8 cellular contexts compared by ENCODE assay signal in the genomic region with DNA sequence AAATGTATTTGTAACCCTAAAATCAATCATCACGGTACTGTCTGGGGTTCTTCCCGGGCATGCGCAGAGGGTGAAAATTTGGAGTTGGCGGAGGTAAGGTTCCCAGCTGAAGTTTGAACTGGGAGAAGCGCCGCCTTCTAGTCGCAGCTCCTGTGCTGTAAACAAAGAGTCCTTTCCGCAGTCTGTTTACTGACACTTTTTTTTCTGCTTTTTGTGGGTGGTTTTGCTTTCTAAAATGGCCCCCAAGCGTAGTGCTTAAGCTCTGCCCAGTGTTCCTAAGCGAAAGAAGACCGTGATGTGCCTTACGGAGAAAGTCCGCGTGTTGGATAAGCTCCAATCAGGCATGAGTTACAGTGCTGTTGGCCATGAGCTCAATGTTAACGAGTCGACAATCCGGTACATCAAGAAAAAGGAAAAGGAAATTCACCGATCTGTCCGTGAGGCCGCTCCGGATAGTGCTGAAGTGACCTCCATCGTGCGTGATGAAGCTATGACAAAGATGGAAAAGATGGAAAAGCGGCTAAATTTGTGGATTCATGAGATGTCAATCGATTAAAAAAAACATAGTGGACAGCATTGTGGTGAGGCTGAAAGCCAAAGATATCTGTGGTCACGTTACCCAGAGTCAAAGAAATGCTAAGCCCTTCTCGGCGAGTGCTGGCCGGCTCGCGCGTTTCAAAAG. TPM values are rescaled to one million over a fixed set of nuclear protein-coding genes. Genes with fewer than 3 reads are reported as not detected.
DNase-seq lines count a peak whose midpoint lies in the region; ATAC-seq and TF ChIP-seq lines count a peak whose summit lies in the region.

No MANE protein-coding gene starts in this region.

- H3K9me3 Mint-ChIP-seq in type B pancreatic cell, result peaks cover 4% of the 10 kb centered on the region

- peak overlapping the region; percentile 94 for H3K27ac Mint-ChIP-seq in type B pancreatic cell

- H3K27me3 Mint-ChIP-seq in type B pancreatic cell, result no peaks in the 10 kb centered on the region

- peak overlapping the region; percentile 89 for H3K4me3 Mint-ChIP-seq in type B pancreatic cell

- peak overlapping the region; percentile 98 for H3K4me3 ChIP-seq in epithelial cell of proximal tubule (ENCODE audit: low read depth, low read length)

- DNase-seq in C1 segment of cervical spinal cord (lab: John Stamatoyannopoulos, UW) (peak in 12 of 14 donors; percentile 27 to 95 (median 85)), NCI-H2029 (lab: John Stamatoyannopoulos, UW) (peak; percentile 66), UCSD-AML1 (lab: John Stamatoyannopoulos, UW; ENCODE audit: unreplicated experiment) (peak; percentile 82), epithelial cell of proximal tubule (ENCODE audit: low read depth) (peak; percentile 86), mucosa of gallbladder (ENCODE audit: low spot score) (peak; percentile 77), type B pancreatic cell (ENCODE audit: extremely low spot score, unreplicated experiment) (no peak)

- peaks cover 13% of the 10 kb centered on the region for H3K4me1 Mint-ChIP-seq in type B pancreatic cell (ENCODE audit: unreplicated experiment)

- TF ChIP-seq CTCF in epithelial cell of proximal tubule (conservative IDR thresholded peaks at IDR 0.05; ENCODE audit: low read depth, low read length), result no peak
- TF ChIP-seq CTCF in type B pancreatic cell (conservative IDR thresholded peaks at IDR 0.05), result no peak

- peaks cover 8% of the 10 kb centered on the region for H3K36me3 Mint-ChIP-seq in type B pancreatic cell

- ATAC-seq in GM18519 (IDR thresholded peaks at IDR 0.05; ENCODE audit: low FRiP score, unreplicated experiment) (peak; percentile 45), HG02973 (IDR thresholded peaks at IDR 0.05; ENCODE audit: unreplicated experiment) (peak; percentile 49)

RNA-seq across cellular contexts. Expression of gene CFDP1, which starts 0.6 kb away (rescaled TPM):
- 52.2 and 117 TPM in 2 replicates for total RNA-seq in epithelial cell of proximal tubule
- total RNA-seq in mucosa of gallbladder, result 45.2 TPM
- 62.5 and 84.9 TPM in 2 replicates for total RNA-seq in type B pancreatic cell (ENCODE audit: low replicate concordance)

RNA-seq across cellular contexts. Expression of gene TMEM170A, which starts 30.6 kb away (rescaled TPM):
- 17.1 and 28.8 TPM in 2 replicates for total RNA-seq in epithelial cell of proximal tubule
- total RNA-seq in mucosa of gallbladder, result 32.1 TPM
- total RNA-seq in type B pancreatic cell (ENCODE audit: low replicate concordance), result 37.9 and 46.4 TPM in 2 replicates
